25 cellular contexts compared by ENCODE assay signal in the genomic region with DNA sequence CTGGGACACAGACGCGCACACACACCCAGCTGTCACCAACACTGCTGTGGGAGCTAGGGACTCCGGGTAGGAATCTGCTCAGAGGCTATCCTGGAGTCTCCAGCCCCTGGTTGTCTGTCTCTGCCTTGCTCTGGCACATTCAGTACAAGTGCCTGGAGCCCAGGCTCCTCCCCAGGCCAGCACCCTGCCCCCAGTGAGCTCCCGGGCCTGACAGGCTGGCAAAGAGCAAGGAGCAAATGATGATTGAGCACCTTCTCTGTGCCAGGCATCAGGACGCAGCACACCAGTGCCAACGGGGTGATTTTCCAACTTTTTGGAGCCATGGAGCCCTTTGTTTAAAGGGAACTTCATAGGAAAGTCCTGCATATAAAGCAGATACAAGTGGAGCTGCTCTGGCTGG. TPM values are rescaled to one million over a fixed set of nuclear protein-coding genes. Genes with fewer than 3 reads are reported as not detected.
DNase-seq lines count a peak whose midpoint lies in the region; ATAC-seq lines count a peak whose summit lies in the region.
"Had no signal": no experiment of that assay in that cellular context is flagged by ENCODE, and none has a peak within 500 bp of the region (broad histone marks: within the 10 kb centered on the region; RNA-seq: fewer than 3 reads in every experiment).

No MANE protein-coding gene starts in this region.

- no peaks in the 10 kb centered on the region for H3K9me3 ChIP-seq in mesenchymal stem cell (ENCODE audit: control insufficient read depth, low read length)
- H3K9me3 ChIP-seq: upper lobe of left lung had no signal

- no peaks in the 10 kb centered on the region for H3K4me1 ChIP-seq in mesenchymal stem cell (ENCODE audit: control insufficient read depth, insufficient read depth, low read depth, low read length)
- H3K4me1 ChIP-seq: upper lobe of left lung had no signal

- no peaks in the 10 kb centered on the region for H3K36me3 ChIP-seq in mesenchymal stem cell (ENCODE audit: control insufficient read depth in 1 of 2, insufficient read depth in 2 of 2, low read depth in 1 of 2, low read length in 2 of 2)
- H3K36me3 ChIP-seq: brain microvascular endothelial cell, upper lobe of left lung had no signal

- WGBS in mesenchymal stem cell, result 72% methylated on average over 6 of the region's 6 CpGs

- H3K79me1 ChIP-seq in mesenchymal stem cell (replicated peaks; ENCODE audit: low read length, poor library complexity, severe bottlenecking), result no peaks in the 10 kb centered on the region

- no peak overlapping the region for H3K14ac ChIP-seq in mesenchymal stem cell (ENCODE audit: low read length in 2 of 2)

- H3K18ac ChIP-seq in mesenchymal stem cell (ENCODE audit: low read depth in 1 of 2, low read length in 2 of 2), result no peak overlapping the region

- no peak overlapping the region for H4K8ac ChIP-seq in mesenchymal stem cell (ENCODE audit: low read length)

- H3K4me3 ChIP-seq in mesenchymal stem cell (ENCODE audit: insufficient read depth in 1 of 2, low read depth in 1 of 2, low read length in 2 of 2), result no peak overlapping the region
- H3K4me3 ChIP-seq: upper lobe of left lung had no signal

- no peak overlapping the region for H4K91ac ChIP-seq in mesenchymal stem cell (ENCODE audit: low read length)

- H3K27me3 ChIP-seq in mesenchymal stem cell (ENCODE audit: control insufficient read depth in 1 of 2, insufficient read depth in 1 of 2, low read length in 2 of 2), result peaks cover 77 to 97% of the 10 kb centered on the region in 2 experiments

- H2BK5ac ChIP-seq in mesenchymal stem cell (ENCODE audit: low read depth, low read length, poor library complexity, severe bottlenecking), result no peak overlapping the region

- no peak overlapping the region for H3K9ac ChIP-seq in mesenchymal stem cell (ENCODE audit: low read length)

- no peak overlapping the region for H3K4me2 ChIP-seq in mesenchymal stem cell (ENCODE audit: low read length, poor library complexity, severe bottlenecking)

- H2AFZ ChIP-seq in mesenchymal stem cell (ENCODE audit: low read depth, low read length), result no peak overlapping the region

- H3K4ac ChIP-seq in mesenchymal stem cell (ENCODE audit: low read depth in 1 of 2, low read length in 2 of 2), result no peak overlapping the region

- no peak overlapping the region for H2BK15ac ChIP-seq in mesenchymal stem cell (ENCODE audit: low read depth, poor library complexity, severe bottlenecking)

- DNase-seq in DMS 273 (lab: John Stamatoyannopoulos, UW; ENCODE audit: unreplicated experiment) (peak; percentile 31), DMS 273 treated with DMSO at 0.1 percent for 48 hours (lab: John Stamatoyannopoulos, UW) (no peak), anterior cingulate cortex (lab: John Stamatoyannopoulos, UW) (peak in 33 of 58 donors; percentile 16 to 79 (median 42)), hypothalamus (lab: John Stamatoyannopoulos, UW) (peak in 30 of 51 donors; percentile 14 to 84 (median 40)), retina (peak; percentile 12), mesenchymal stem cell (no peak)
- DNase-seq: activated CD4-positive, alpha-beta T cell treated with anti-CD3 and anti-CD28 coated beads, Interleukin-2, amount 50 U/mL, for 4 hours; activated T-cell treated with anti-CD3 and anti-CD28 coated beads, Interleukin-2, amount 50 U/mL, for 48 hours; brain microvascular endothelial cell; Calu3; DND-41; foreskin melanocyte; GF-D8; left cardiac atrium; NCI-H1048; NCI-H1694; NCI-H510A treated with DMSO at 0.1 percent for 48 hours; PC-3; SHP77; stimulated activated CD4-positive, alpha-beta T cell treated with anti-CD3 and anti-CD28 coated beads, Interleukin-4, amount 100 ng/mL, for 24 hours; upper lobe of left lung had no signal

- no peak overlapping the region for H2BK12ac ChIP-seq in mesenchymal stem cell (ENCODE audit: low read length in 2 of 2)

- ATAC-seq in GM21717 (IDR thresholded peaks at IDR 0.05; ENCODE audit: unreplicated experiment), result no peak
- ATAC-seq in HG02884 (IDR thresholded peaks at IDR 0.05; ENCODE audit: unreplicated experiment), result no peak
- ATAC-seq: activated CD4-positive, CD25-positive, alpha-beta regulatory T cell treated with anti-CD3 and anti-CD28 coated beads, Interleukin-2, amount 50 U/mL, for 24 hours; PC-3 had no signal

- no peak overlapping the region for H3K27ac ChIP-seq in mesenchymal stem cell (ENCODE audit: low read length, poor library complexity, severe bottlenecking)
- H3K27ac ChIP-seq: 22Rv1, brain microvascular endothelial cell, upper lobe of left lung had no signal

- H2AK5ac ChIP-seq in mesenchymal stem cell (ENCODE audit: low read length, severe bottlenecking), result no peak overlapping the region

- H3K23ac ChIP-seq in mesenchymal stem cell (ENCODE audit: low read length in 2 of 2), result no peak overlapping the region

- no peak overlapping the region for H2BK120ac ChIP-seq in mesenchymal stem cell (ENCODE audit: low read depth, low read length)

RNA-seq across cellular contexts. Expression of a gene that starts 6.5 kb away (rescaled TPM):
- polyA plus RNA-seq in mesenchymal stem cell (2013, experiment 1 of 2), result not detected
- not detected for polyA plus RNA-seq in mesenchymal stem cell (2013, experiment 2 of 2)

RNA-seq across cellular contexts. Expression of a gene that starts 34.8 kb away (rescaled TPM):
- 0.73 TPM for polyA plus RNA-seq in mesenchymal stem cell (2013, experiment 1 of 2)
- 0.73 TPM for polyA plus RNA-seq in mesenchymal stem cell (2013, experiment 2 of 2)

Comparison
In these comparisons a context has a peak if more than half of its experiments do, and no peak if none do; other contexts are left out.
1. DNase-seq: peak in DMS 273 (single experiment), anterior cingulate cortex (33 of 58), hypothalamus (30 of 51) and retina (single experiment); none in DMS 273 treated with DMSO at 0.1 percent for 48 hours (single experiment) and mesenchymal stem cell (single experiment).